1 cellular context compared by ENCODE assay signal in the genomic region with DNA sequence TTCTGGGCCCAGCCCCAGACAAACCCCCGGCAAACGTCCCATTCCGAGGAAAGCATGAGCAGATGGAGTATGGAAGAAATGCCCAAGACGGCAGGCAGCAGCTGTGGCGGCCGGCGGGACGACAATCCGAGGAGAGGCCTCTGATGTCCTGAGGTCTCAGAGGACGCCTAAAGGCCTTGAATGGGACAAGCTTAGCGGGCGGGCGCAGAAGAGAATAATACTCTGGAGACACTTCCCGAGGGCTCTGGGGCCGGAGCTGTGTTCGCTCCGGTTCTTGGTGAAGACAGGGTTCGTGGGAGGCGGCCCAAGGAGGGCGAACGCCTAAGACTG.
TF ChIP-seq lines count a peak whose summit lies in the region.

No MANE protein-coding gene starts in this region.

TF ChIP-seq in K562, 482 proteins besides CTCF, POLR2A, EP300 and RAD21 (continued from another document):
- TF ChIP-seq, protein P1, sequence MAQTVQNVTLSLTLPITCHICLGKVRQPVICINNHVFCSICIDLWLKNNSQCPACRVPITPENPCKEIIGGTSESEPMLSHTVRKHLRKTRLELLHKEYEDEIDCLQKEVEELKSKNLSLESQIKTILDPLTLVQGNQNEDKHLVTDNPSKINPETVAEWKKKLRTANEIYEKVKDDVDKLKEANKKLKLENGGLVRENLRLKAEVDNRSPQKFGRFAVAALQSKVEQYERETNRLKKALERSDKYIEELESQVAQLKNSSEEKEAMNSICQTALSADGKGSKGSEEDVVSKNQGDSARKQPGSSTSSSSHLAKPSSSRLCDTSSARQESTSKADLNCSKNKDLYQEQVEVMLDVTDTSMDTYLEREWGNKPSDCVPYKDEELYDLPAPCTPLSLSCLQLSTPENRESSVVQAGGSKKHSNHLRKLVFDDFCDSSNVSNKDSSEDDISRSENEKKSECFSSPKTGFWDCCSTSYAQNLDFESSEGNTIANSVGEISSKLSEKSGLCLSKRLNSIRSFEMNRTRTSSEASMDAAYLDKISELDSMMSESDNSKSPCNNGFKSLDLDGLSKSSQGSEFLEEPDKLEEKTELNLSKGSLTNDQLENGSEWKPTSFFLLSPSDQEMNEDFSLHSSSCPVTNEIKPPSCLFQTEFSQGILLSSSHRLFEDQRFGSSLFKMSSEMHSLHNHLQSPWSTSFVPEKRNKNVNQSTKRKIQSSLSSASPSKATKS (CRISPR knock-in tag; IDR thresholded peaks at IDR 0.05) = no peak
- TF ChIP-seq MEF2D (tag; conservative IDR thresholded peaks at IDR 0.05; ENCODE audit: low read depth) (0 out of 2 replicates have a peak, but pooled peaks have one; percentile 25), JUND (IDR thresholded peaks at IDR 0.05; ENCODE audit: borderline replicate concordance, low read depth, low read length) (no peak), JUND (tag; IDR thresholded peaks at IDR 0.05; ENCODE audit: borderline replicate concordance, low read depth, low read length) (no peak), ADNP (tag; IDR thresholded peaks at IDR 0.05) (no peak), HNRNPUL1 (IDR thresholded peaks at IDR 0.05; ENCODE audit: low read length) (no peak), YY1 (IDR thresholded peaks at IDR 0.05; ENCODE audit: borderline replicate concordance in 1 of 3, control insufficient read depth in 1 of 3, extremely low read depth in 1 of 3, insufficient read depth in 3 of 3, insufficient read length in 1 of 3, insufficient replicate concordance in 2 of 3, low read depth in 1 of 3, low read length in 2 of 3) (no peak), ZNF583 (CRISPR knock-in tag; IDR thresholded peaks at IDR 0.05) (0 out of 2 replicates have a peak, but pooled peaks have one; percentile 52), SNIP1 (IDR thresholded peaks at IDR 0.05; ENCODE audit: low read depth) (no peak), CHCHD3 (CRISPR knock-in tag; IDR thresholded peaks at IDR 0.05) (0 out of 2 replicates have a peak, but pooled peaks have one; percentile 18), TRIM24 (IDR thresholded peaks at IDR 0.05) (no peak)
